Comparison of ENCODE assay signal across 28 cellular contexts in the genomic region with DNA sequence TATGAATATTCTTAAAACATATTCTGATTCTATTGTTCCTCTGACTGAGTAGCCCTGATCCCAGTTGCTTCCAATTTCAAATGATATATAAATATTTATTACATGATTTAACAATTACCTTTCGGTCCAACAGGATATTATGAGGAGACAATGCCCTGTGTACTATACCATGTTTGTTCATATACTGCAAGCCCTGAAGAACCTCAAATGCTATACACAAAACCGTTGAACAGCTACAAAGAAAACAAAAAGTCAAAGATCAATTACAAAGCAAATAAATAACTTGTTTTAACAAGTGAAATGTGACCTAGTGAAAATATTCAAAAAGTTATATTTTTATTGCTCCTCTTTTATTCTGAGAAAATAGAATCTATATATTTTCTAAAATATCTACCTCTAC.
"Had no signal": no experiment of that assay in that cellular context is flagged by ENCODE, and none has a peak within 500 bp of the region (broad histone marks: within the 10 kb centered on the region; RNA-seq: fewer than 3 reads in every experiment).

No MANE protein-coding gene starts in this region.

- H3K4me1 ChIP-seq: neural progenitor cell, parathyroid adenoma, psoas muscle, thyroid gland, upper lobe of left lung, vagina had no signal

- H3K27me3 ChIP-seq: neural progenitor cell, ovary, stomach, thyroid gland, tibial nerve, upper lobe of left lung, vagina had no signal

- H2AFZ ChIP-seq: neural progenitor cell, parathyroid adenoma had no signal

- H3K27me3 Mint-ChIP-seq: progenitor cell of endocrine pancreas; stimulated activated naive B cell treated with anti-CD40 and anti-IgM and Interleukin-4, amounts not matched to agents 10 μg/mL and 1 μg/mL and 100 μg/mL, for 72 hours; stimulated activated naive CD8-positive, alpha-beta T cell treated with anti-CD3 and anti-CD28 coated beads, Interleukin-15, Interleukin-2, amounts not matched to agents 100 ng/mL and 50 ng/mL, for 24 hours had no signal

- DNase-seq: natural killer cell; occipital lobe; ovary; posterior cingulate gyrus; psoas muscle; right cardiac atrium; stimulated activated CD4-positive, alpha-beta T cell treated with anti-CD3 and anti-CD28 coated beads, Interleukin-15, amount 100 ng/mL, for 24 hours; stimulated activated CD4-positive, alpha-beta T cell treated with anti-CD3 and anti-CD28 coated beads, Interleukin-2, amount 100 ng/mL, for 24 hours; stimulated activated CD4-positive, alpha-beta T cell treated with anti-CD3 and anti-CD28 coated beads, Interleukin-2, amount 100 ng/mL, for 48 hours; stimulated activated CD4-positive, alpha-beta T cell treated with anti-CD3 and anti-CD28 coated beads, Interleukin-4, amount 100 ng/mL, for 24 hours; stimulated activated naive B cell treated with anti-CD40 and anti-IgM and Interleukin-4, amounts not matched to agents 10 μg/mL and 1 μg/mL and 100 μg/mL, for 72 hours; stimulated activated naive CD4-positive, alpha-beta T cell treated with Interleukin-2 at 50 U/mL for 16 hours; stomach; thyroid gland; trophoblast cell; upper lobe of left lung had no signal

- H3K36me3 Mint-ChIP-seq: natural killer cell, neural progenitor cell had no signal

- H3K9me3 ChIP-seq: ovary, psoas muscle, stomach, thoracic aorta, thyroid gland, tibial nerve, upper lobe of left lung, vagina had no signal

- H3K79me2 ChIP-seq: parathyroid adenoma had no signal

- FAIRE-seq: urothelium cell line had no signal

- H3K9me3 Mint-ChIP-seq: natural killer cell; nephron; neural progenitor cell; stimulated activated effector memory CD8-positive, alpha-beta T cell treated with anti-CD3 and anti-CD28 coated beads, Interleukin-12 subunit alpha, Interleukin-12 subunit beta, amount 100 ng/mL, for 72 hours; stimulated activated naive B cell treated with anti-CD40 and anti-IgM and Interleukin-4, amounts not matched to agents 10 μg/mL and 1 μg/mL and 100 μg/mL, for 72 hours; stimulated activated naive CD8-positive, alpha-beta T cell treated with anti-CD3 and anti-CD28 coated beads, Interleukin-15, Interleukin-2, amounts not matched to agents 100 ng/mL and 50 ng/mL, for 24 hours had no signal

- H3K27ac ChIP-seq: neural progenitor cell, ovary, parathyroid adenoma, psoas muscle, skin epidermis, stomach, thoracic aorta, thyroid gland, tibial nerve, upper lobe of left lung, vagina had no signal

- H3K27ac Mint-ChIP-seq: natural killer cell; nephron; neural progenitor cell; progenitor cell of endocrine pancreas; stimulated activated effector memory CD8-positive, alpha-beta T cell treated with anti-CD3 and anti-CD28 coated beads, Interleukin-12 subunit alpha, Interleukin-12 subunit beta, amount 100 ng/mL, for 72 hours; stimulated activated naive B cell treated with anti-CD40 and anti-IgM and Interleukin-4, amounts not matched to agents 10 μg/mL and 1 μg/mL and 100 μg/mL, for 72 hours; stimulated activated naive CD8-positive, alpha-beta T cell treated with anti-CD3 and anti-CD28 coated beads, Interleukin-15, Interleukin-2, amounts not matched to agents 100 ng/mL and 50 ng/mL, for 24 hours had no signal

- H3K4me2 ChIP-seq: neural progenitor cell, smooth muscle cell had no signal

- H3K4me3 Mint-ChIP-seq: natural killer cell; nephron; neural progenitor cell; stimulated activated effector memory CD8-positive, alpha-beta T cell treated with anti-CD3 and anti-CD28 coated beads, Interleukin-12 subunit alpha, Interleukin-12 subunit beta, amount 100 ng/mL, for 72 hours; stimulated activated naive B cell treated with anti-CD40 and anti-IgM and Interleukin-4, amounts not matched to agents 10 μg/mL and 1 μg/mL and 100 μg/mL, for 72 hours; stimulated activated naive CD8-positive, alpha-beta T cell treated with anti-CD3 and anti-CD28 coated beads, Interleukin-15, Interleukin-2, amounts not matched to agents 100 ng/mL and 50 ng/mL, for 24 hours had no signal

- H3K36me3 ChIP-seq: neural progenitor cell, ovary, thoracic aorta, thyroid gland, tibial nerve, upper lobe of left lung, vagina had no signal

- H3K4me1 Mint-ChIP-seq: natural killer cell; neural progenitor cell; stimulated activated effector memory CD8-positive, alpha-beta T cell treated with anti-CD3 and anti-CD28 coated beads, Interleukin-12 subunit alpha, Interleukin-12 subunit beta, amount 100 ng/mL, for 72 hours; stimulated activated naive B cell treated with anti-CD40 and anti-IgM and Interleukin-4, amounts not matched to agents 10 μg/mL and 1 μg/mL and 100 μg/mL, for 72 hours had no signal

- H3K4me3 ChIP-seq: neural progenitor cell, ovary, psoas muscle, skin epidermis, smooth muscle cell, stomach, thoracic aorta, thyroid gland, tibial nerve, upper lobe of left lung, vagina had no signal
